In the genomic region with DNA sequence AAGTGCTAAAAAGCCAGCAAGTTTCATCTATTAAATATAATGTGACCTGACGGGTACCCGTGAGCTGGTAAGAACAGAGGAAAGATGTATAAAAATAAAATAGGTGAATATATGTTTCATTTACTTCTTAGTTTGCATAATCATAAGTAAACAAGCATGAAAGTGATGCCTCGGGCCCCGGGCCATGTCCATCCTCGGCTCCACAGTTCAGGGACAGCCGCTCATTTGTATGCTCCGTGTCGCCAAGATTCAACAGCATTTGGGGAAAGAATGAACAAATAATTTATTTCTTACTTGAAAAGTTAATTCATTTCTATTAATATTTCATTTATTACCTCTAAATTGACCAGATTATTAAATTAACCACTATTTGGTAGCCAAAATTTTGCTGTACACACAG, we compare ENCODE assay signal across 17 cellular contexts.
DNase-seq lines count a peak whose midpoint lies in the region; ATAC-seq and TF ChIP-seq lines count a peak whose summit lies in the region.
"Had no signal": no experiment of that assay in that cellular context is flagged by ENCODE, and none has a peak within 500 bp of the region (broad histone marks: within the 10 kb centered on the region; RNA-seq: fewer than 3 reads in every experiment).

No MANE protein-coding gene starts in this region.

- H3K27ac Mint-ChIP-seq in nephron, result peak overlapping the region; percentile 48 to 64 (median 52)
- no peak overlapping the region for H3K27ac Mint-ChIP-seq in activated T-helper 1 cell treated with anti-CD3 and anti-CD28 coated beads, Interleukin-12 subunit alpha, Interleukin-12 subunit beta, Interleukin-2, Interleukin-4 antibody, amounts not matched to agents 30 ng/mL and 10 ng/mL and 1 ng/mL, durations not matched to agents 14 hours and 24 hours and 36 hours
- H3K27ac Mint-ChIP-seq: B cell; CD8-positive, alpha-beta T cell had no signal

- ATAC-seq in GM21619 (IDR thresholded peaks at IDR 0.05; ENCODE audit: unreplicated experiment), result no peak
- ATAC-seq: CD8-positive, alpha-beta T cell; GM12878 had no signal

- peak overlapping the region in 55 of 59 donors; percentile 3 to 95 (median 67) for H3K27ac ChIP-seq in dorsolateral prefrontal cortex
- H3K27ac ChIP-seq: BLaER1 treated with 17β-estradiol and CSF1 and Interleukin-3, amounts not matched to agents 10 nM and 100 nM; GM23248 had no signal

- H3K4me3 ChIP-seq in dorsolateral prefrontal cortex, result peak overlapping the region in 6 of 59 donors; percentile 3 to 27 (median 16)
- H3K4me3 ChIP-seq: BLaER1 treated with 17β-estradiol and CSF1 and Interleukin-3, amounts not matched to agents 10 nM and 100 nM; GM12878; GM23248; HAP-1 had no signal

- intact Hi-C loops in dorsolateral prefrontal cortex (cut with DNase I), result loop anchor here in 1 of 2 donors (5.0 kb wide), 1 partner anchor 40 kb away; no protein-coding TSS in a partner anchor
- intact Hi-C loops in activated T-helper 1 cell treated with anti-CD3 and anti-CD28 coated beads, Interleukin-12 subunit alpha, Interleukin-12 subunit beta, Interleukin-2, Interleukin-4 antibody, amounts not matched to agents 30 ng/mL and 10 ng/mL and 1 ng/mL, durations not matched to agents 14 hours and 24 hours and 36 hours (cut with micrococcal nuclease), result no loop called here

- no peaks in the 10 kb centered on the region for H3K36me3 Mint-ChIP-seq in nephron (ENCODE audit: low read depth)
- no peaks in the 10 kb centered on the region for H3K36me3 Mint-ChIP-seq in activated T-helper 1 cell treated with anti-CD3 and anti-CD28 coated beads, Interleukin-12 subunit alpha, Interleukin-12 subunit beta, Interleukin-2, Interleukin-4 antibody, amounts not matched to agents 30 ng/mL and 10 ng/mL and 1 ng/mL, durations not matched to agents 14 hours and 24 hours and 36 hours (ENCODE audit: low read depth)
- H3K36me3 Mint-ChIP-seq: CD8-positive, alpha-beta T cell had no signal

- peaks cover 12% of the 10 kb centered on the region for H3K27me3 Mint-ChIP-seq in nephron (ENCODE audit: low read depth)
- H3K27me3 Mint-ChIP-seq in activated T-helper 1 cell treated with anti-CD3 and anti-CD28 coated beads, Interleukin-12 subunit alpha, Interleukin-12 subunit beta, Interleukin-2, Interleukin-4 antibody, amounts not matched to agents 30 ng/mL and 10 ng/mL and 1 ng/mL, durations not matched to agents 14 hours and 24 hours and 36 hours (ENCODE audit: insufficient read depth), result peaks cover 11% of the 10 kb centered on the region

- H3K4me1 Mint-ChIP-seq in nephron, result peaks cover 16% of the 10 kb centered on the region
- no peaks in the 10 kb centered on the region for H3K4me1 Mint-ChIP-seq in activated T-helper 1 cell treated with anti-CD3 and anti-CD28 coated beads, Interleukin-12 subunit alpha, Interleukin-12 subunit beta, Interleukin-2, Interleukin-4 antibody, amounts not matched to agents 30 ng/mL and 10 ng/mL and 1 ng/mL, durations not matched to agents 14 hours and 24 hours and 36 hours (ENCODE audit: low read depth)
- H3K4me1 Mint-ChIP-seq: B cell had no signal

- H3K27me3 ChIP-seq in dorsolateral prefrontal cortex, result no peaks in the 10 kb centered on the region

- H3K9me3 Mint-ChIP-seq in nephron, result no peaks in the 10 kb centered on the region
- no peaks in the 10 kb centered on the region for H3K9me3 Mint-ChIP-seq in activated T-helper 1 cell treated with anti-CD3 and anti-CD28 coated beads, Interleukin-12 subunit alpha, Interleukin-12 subunit beta, Interleukin-2, Interleukin-4 antibody, amounts not matched to agents 30 ng/mL and 10 ng/mL and 1 ng/mL, durations not matched to agents 14 hours and 24 hours and 36 hours
- H3K9me3 Mint-ChIP-seq: CD8-positive, alpha-beta T cell had no signal

- TF ChIP-seq CTCF in dorsolateral prefrontal cortex (IDR thresholded peaks at IDR 0.05 in 54 of 56, conservative IDR thresholded peaks at IDR 0.05 in 2 of 56; ENCODE audit: low read depth in 1 of 56, partially characterized antibody in 56 of 56) (no peak), nephron (IDR thresholded peaks at IDR 0.05; ENCODE audit: unreplicated experiment in 3 of 3) (no peak)

- DNase-seq in NCI-H526 treated with DMSO at 0.1 percent for 48 hours (lab: John Stamatoyannopoulos, UW) (peak; percentile 67), dorsolateral prefrontal cortex (peak in 1 of 10 donors; percentile 73), SK-N-DZ (ENCODE audit: low spot score) (no peak)
- no peak for DNase-seq in activated T-helper 1 cell treated with anti-CD3 and anti-CD28 coated beads, Interleukin-12 subunit alpha, Interleukin-12 subunit beta, Interleukin-2, Interleukin-4 antibody, amounts not matched to agents 30 ng/mL and 10 ng/mL and 1 ng/mL, durations not matched to agents 14 hours and 24 hours and 36 hours (ENCODE audit: low spot score)
- DNase-seq: Calu3; CD8-positive, alpha-beta T cell; DMS53; DND-41; EL; GM23248; IMR-90 had no signal

- no peak overlapping the region for H3K4me3 Mint-ChIP-seq in nephron
- H3K4me3 Mint-ChIP-seq in activated T-helper 1 cell treated with anti-CD3 and anti-CD28 coated beads, Interleukin-12 subunit alpha, Interleukin-12 subunit beta, Interleukin-2, Interleukin-4 antibody, amounts not matched to agents 30 ng/mL and 10 ng/mL and 1 ng/mL, durations not matched to agents 14 hours and 24 hours and 36 hours, result no peak overlapping the region
- H3K4me3 Mint-ChIP-seq: B cell; CD8-positive, alpha-beta T cell had no signal
